In genomic region chr2:61660511-61661388, GRCh38 we compare ENCODE assay signal across 1 cellular context.
TF ChIP-seq lines count a peak whose summit lies in the region.

No MANE protein-coding gene starts in this region.

TF ChIP-seq in HepG2, 621 proteins besides CTCF, POLR2A, EP300 and RAD21 (continued from another document and continues in another):
- TF ChIP-seq ZFP91 (CRISPR knock-in tag; IDR thresholded peaks at IDR 0.05; ENCODE audit: borderline replicate concordance) (0 out of 2 replicates have a peak, but pooled peaks have one; percentile 24), NR2F6 (IDR thresholded peaks at IDR 0.05) (peak; percentile 50; the same call in 1 of the 2 replicates), NR2F6 (CRISPR knock-in tag; IDR thresholded peaks at IDR 0.05) (no peak), ATF7-NPFF (CRISPR knock-in tag; IDR thresholded peaks at IDR 0.05; ENCODE audit: low read depth) (no peak), ZNF570 (CRISPR knock-in tag; IDR thresholded peaks at IDR 0.05; ENCODE audit: borderline replicate concordance) (no peak), ZNF563 (CRISPR knock-in tag; IDR thresholded peaks at IDR 0.05) (no peak), EZH2 (conservative IDR thresholded peaks at IDR 0.05; ENCODE audit: low read depth, low read length) (no peak), ONECUT2 (CRISPR knock-in tag; IDR thresholded peaks at IDR 0.05) (peak; percentile 89), PRDM4 (CRISPR knock-in tag; IDR thresholded peaks at IDR 0.05; ENCODE audit: borderline replicate concordance) (no peak), ZNF335 (CRISPR knock-in tag; IDR thresholded peaks at IDR 0.05) (no peak), ZNF580 (CRISPR knock-in tag; IDR thresholded peaks at IDR 0.05; ENCODE audit: borderline replicate concordance, low read depth) (no peak), HNRNPH1 (optimal IDR thresholded peaks at IDR 0.05; ENCODE audit: low read depth, low read length) (no peak), ZNF616 (CRISPR knock-in tag; IDR thresholded peaks at IDR 0.05; ENCODE audit: low read depth) (no peak), ZMYM3 (CRISPR knock-in tag; IDR thresholded peaks at IDR 0.05) (peak; percentile 58; the same call in 1 of the 2 replicates), ZNF644 (CRISPR knock-in tag; IDR thresholded peaks at IDR 0.05; ENCODE audit: low read depth) (0 out of 2 replicates have a peak, but pooled peaks have one; percentile 42), MXD3 (CRISPR knock-in tag; IDR thresholded peaks at IDR 0.05) (no peak), ZBTB10 (CRISPR knock-in tag; IDR thresholded peaks at IDR 0.05; ENCODE audit: borderline replicate concordance) (no peak), ETV5 (CRISPR knock-in tag; IDR thresholded peaks at IDR 0.05; ENCODE audit: borderline replicate concordance) (peak; percentile 86), NCOA5 (CRISPR knock-in tag; IDR thresholded peaks at IDR 0.05) (no peak), POLR2AphosphoS2 (IDR thresholded peaks at IDR 0.05; ENCODE audit: low read depth, low read length) (no peak), ZNF317 (CRISPR knock-in tag; IDR thresholded peaks at IDR 0.05) (no peak), HNRNPL (IDR thresholded peaks at IDR 0.05; ENCODE audit: low read depth, low read length) (no peak), DPF2 (CRISPR knock-in tag; IDR thresholded peaks at IDR 0.05; ENCODE audit: borderline replicate concordance, low read depth) (0 out of 2 replicates have a peak, but pooled peaks have one; percentile 50), SNAPC5 (CRISPR knock-in tag; IDR thresholded peaks at IDR 0.05; ENCODE audit: borderline replicate concordance) (no peak), ZSCAN29 (CRISPR knock-in tag; conservative IDR thresholded peaks at IDR 0.05) (peak; percentile 75; the same call in 1 of the 2 replicates), ATF2 (CRISPR knock-in tag; IDR thresholded peaks at IDR 0.05) (no peak), DNMT1 (CRISPR knock-in tag; IDR thresholded peaks at IDR 0.05) (no peak), SKI (IDR thresholded peaks at IDR 0.05; ENCODE audit: partially characterized antibody) (peak; percentile 22), KMT2A (CRISPR knock-in tag; IDR thresholded peaks at IDR 0.05) (no peak), GLI4 (CRISPR knock-in tag; IDR thresholded peaks at IDR 0.05; ENCODE audit: borderline replicate concordance) (no peak), HNRNPUL1 (IDR thresholded peaks at IDR 0.05; ENCODE audit: low read depth, low read length) (no peak), TEAD3 (CRISPR knock-in tag; optimal IDR thresholded peaks at IDR 0.05; ENCODE audit: borderline replicate concordance) (no peak), ZNF605 (CRISPR knock-in tag; IDR thresholded peaks at IDR 0.05) (peak; percentile 61; the same call in 1 of the 2 replicates), SP1 (IDR thresholded peaks at IDR 0.05) (no peak), SP1 (CRISPR knock-in tag; IDR thresholded peaks at IDR 0.05) (no peak), ZXDC (CRISPR knock-in tag; IDR thresholded peaks at IDR 0.05) (no peak), MAX (IDR thresholded peaks at IDR 0.05) (no peak), KDM5A (IDR thresholded peaks at IDR 0.05; ENCODE audit: borderline replicate concordance, low read length) (no peak), BCLAF1 (IDR thresholded peaks at IDR 0.05) (no peak), SOX6 (IDR thresholded peaks at IDR 0.05) (no peak), SOX6 (CRISPR knock-in tag; IDR thresholded peaks at IDR 0.05) (peak; percentile 66), ZMAT3 (CRISPR knock-in tag; conservative IDR thresholded peaks at IDR 0.05) (0 out of 2 replicates have a peak, but pooled peaks have one; percentile 44), SNAPC4 (CRISPR knock-in tag; IDR thresholded peaks at IDR 0.05) (no peak), CENPX (CRISPR knock-in tag; IDR thresholded peaks at IDR 0.05) (no peak)
